1 cellular context compared by ENCODE assay signal in genomic region chr12:120984351-120984898, GRCh38.
TF ChIP-seq lines count a peak whose summit lies in the region.

No MANE protein-coding gene starts in this region.

TF ChIP-seq in GM12878, 131 proteins besides CTCF, POLR2A, EP300 and RAD21:
- TF ChIP-seq ZBTB33 (IDR thresholded peaks at IDR 0.05) (no peak), ASH2L (IDR thresholded peaks at IDR 0.05; ENCODE audit: borderline replicate concordance, low read depth) (no peak), RBBP5 (conservative IDR thresholded peaks at IDR 0.05) (no peak), EED (IDR thresholded peaks at IDR 0.05; ENCODE audit: low read depth) (no peak), BCLAF1 (IDR thresholded peaks at IDR 0.05) (no peak), SKIL (IDR thresholded peaks at IDR 0.05; ENCODE audit: low read depth, poor library complexity, severe bottlenecking) (no peak), ZNF687 (IDR thresholded peaks at IDR 0.05) (no peak), ZNF274 (IDR thresholded peaks at IDR 0.05; ENCODE audit: insufficient read depth, insufficient read length) (no peak), RAD51 (IDR thresholded peaks at IDR 0.05) (no peak), CHD4 (IDR thresholded peaks at IDR 0.05) (no peak), FOXK2 (IDR thresholded peaks at IDR 0.05) (no peak), ETV6 (conservative IDR thresholded peaks at IDR 0.05 in 1 of 2, IDR thresholded peaks at IDR 0.05 in 1 of 2; ENCODE audit: borderline replicate concordance in 1 of 2, low read depth in 1 of 2) (no peak), ATF7 (IDR thresholded peaks at IDR 0.05; ENCODE audit: low read depth) (no peak)
